In the genomic region with DNA sequence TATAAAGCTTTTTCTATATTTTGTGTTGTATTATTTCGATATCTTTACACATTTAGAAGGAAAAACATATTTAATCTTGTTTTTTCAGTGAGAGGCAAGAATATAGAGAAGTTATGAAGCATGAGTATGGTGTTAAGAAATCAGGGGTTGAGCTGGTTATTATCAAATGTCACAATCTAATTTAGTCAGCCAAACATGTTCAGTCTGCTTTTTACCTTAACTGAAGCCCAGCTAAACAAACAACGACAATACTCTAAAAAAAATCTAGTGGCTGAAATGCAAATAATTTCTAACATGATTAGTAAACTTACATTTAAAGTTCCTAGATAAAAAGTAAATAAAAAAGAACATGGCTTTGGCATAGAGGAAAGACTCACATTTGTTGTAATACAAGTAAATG, we compare ENCODE assay signal across 25 cellular contexts.
"Had no signal": no experiment of that assay in that cellular context is flagged by ENCODE, and none has a peak within 500 bp of the region (broad histone marks: within the 10 kb centered on the region; RNA-seq: fewer than 3 reads in every experiment).

No MANE protein-coding gene starts in this region.

- H3K36me3 ChIP-seq: lower lobe of right lung, spleen, thoracic aorta, upper lobe of right lung had no signal

- H3K4me2 ChIP-seq: hepatocyte had no signal

- H3K4me1 ChIP-seq: body of pancreas, foreskin keratinocyte, lower lobe of right lung, spleen, upper lobe of right lung had no signal

- H3K27me3 ChIP-seq: body of pancreas, foreskin keratinocyte, hepatocyte, spleen, upper lobe of right lung had no signal

- H3K79me2 ChIP-seq: hepatocyte had no signal

- H2AFZ ChIP-seq: hepatocyte had no signal

- ATAC-seq: activated CD8-positive, alpha-beta memory T cell treated with anti-CD3 and anti-CD28 coated beads, Interleukin-2, amount 10 ng/mL, durations not matched to agents 7 days and 5 days; activated T-helper 17 cell treated with anti-CD3 and anti-CD28 coated beads, Interleukin-2, amount 50 U/mL, for 72 hours; body of pancreas; foreskin keratinocyte; left colon; lower lobe of right lung; natural killer cell treated with Interleukin-12 subunit alpha and Interleukin-12 subunit beta and Interleukin-15 and Interleukin-18, amount 100 ng/mL, for 72 hours; stimulated activated memory B cell treated with anti-CD40 and anti-IgM and Interleukin-4, amounts not matched to agents 10 μg/mL and 1 μg/mL and 100 μg/mL, for 72 hours; upper lobe of right lung had no signal

- H3K9me3 ChIP-seq: body of pancreas, lower lobe of right lung, thoracic aorta, upper lobe of right lung had no signal

- H3K27ac ChIP-seq: body of pancreas, dorsolateral prefrontal cortex, epithelial cell of prostate, foreskin keratinocyte, hepatocyte, lower lobe of right lung, spleen, thoracic aorta, upper lobe of right lung had no signal

- H3K4me3 ChIP-seq: body of pancreas, dorsolateral prefrontal cortex, hepatocyte, lower lobe of right lung, spleen, thoracic aorta, upper lobe of right lung had no signal

- DNase-seq: activated B cell treated with CpG ODN at 0.5 μM for 24 hours; activated CD4-positive, alpha-beta memory T cell treated with anti-CD3 and anti-CD28 coated beads for 36 hours; activated CD4-positive, alpha-beta T cell treated with anti-CD3 and anti-CD28 coated beads for 4 hours; activated CD8-positive, alpha-beta memory T cell treated with anti-CD3 and anti-CD28 coated beads, Interleukin-2, amount 10 ng/mL, durations not matched to agents 7 days and 5 days; activated naive CD4-positive, alpha-beta T cell; activated naive CD8-positive, alpha-beta T cell treated with anti-CD3 and anti-CD28 coated beads for 36 hours; amygdala; body of pancreas; caudate nucleus; dorsolateral prefrontal cortex; foreskin keratinocyte; left colon; lower lobe of right lung; nucleus accumbens; posterior cingulate gyrus; retina; spleen; stimulated activated CD4-positive, alpha-beta T cell treated with anti-CD3 and anti-CD28 coated beads, Interleukin-4, amount 100 ng/mL, for 4 hours; upper lobe of right lung had no signal
